ENCODE assay signal across 34 cellular contexts in genomic region chr2:173821451-173821850, GRCh38.
"Had no signal": no experiment of that assay in that cellular context is flagged by ENCODE, and none has a peak within 500 bp of the region (broad histone marks: within the 10 kb centered on the region; RNA-seq: fewer than 3 reads in every experiment).

No MANE protein-coding gene starts in this region.

- H3K27ac ChIP-seq: adrenal gland, body of pancreas, brain microvascular endothelial cell, breast epithelium, VCaP had no signal

- ATAC-seq: activated CD8-positive, alpha-beta T cell treated with anti-CD3 and anti-CD28 coated beads for 36 hours; activated naive CD4-positive, alpha-beta T cell treated with anti-CD3 and anti-CD28 coated beads, Interleukin-2, amount 50 U/mL, for 72 hours; activated T-cell treated with anti-CD3 and anti-CD28 coated beads, Interleukin-2, amount 50 U/mL, for 4 hours; activated T-cell treated with anti-CD3 and anti-CD28 coated beads, Interleukin-2, amount 50 U/mL, for 72 hours; activated T-helper 17 cell treated with anti-CD3 and anti-CD28 coated beads, Interleukin-2, amount 50 U/mL, for 72 hours; body of pancreas had no signal

- H3K36me3 ChIP-seq: adrenal gland, brain microvascular endothelial cell, breast epithelium had no signal

- DNase-seq: activated B cell treated with CpG ODN at 0.5 μM for 24 hours; activated CD4-positive, alpha-beta memory T cell treated with anti-CD3 and anti-CD28 coated beads for 36 hours; activated CD4-positive, alpha-beta T cell treated with anti-CD3 and anti-CD28 coated beads for 4 hours; activated CD4-positive, alpha-beta T cell treated with anti-CD3 and anti-CD28 coated beads, Interleukin-2, amount 10 ng/mL, durations not matched to agents 24 days and 14 days; activated CD4-positive, alpha-beta T cell treated with anti-CD3 and anti-CD28 coated beads, Interleukin-2, amount 50 U/mL, for 1 hour; activated CD4-positive, alpha-beta T cell treated with anti-CD3 and anti-CD28 coated beads, Interleukin-2, amount 50 U/mL, for 4 hours; activated CD4-positive, CD25-positive, alpha-beta regulatory T cell treated with anti-CD3 and anti-CD28 coated beads, Interleukin-2, amount 50 U/mL, for 72 hours; activated CD8-positive, alpha-beta memory T cell treated with anti-CD3 and anti-CD28 coated beads, Interleukin-2, amount 50 U/mL, for 4 hours; activated CD8-positive, alpha-beta T cell treated with anti-CD3 and anti-CD28 coated beads for 36 hours; activated effector memory CD4-positive, alpha-beta T cell treated with anti-CD3 and anti-CD28 coated beads, Interleukin-2, amount 50 U/mL, for 16 hours; activated gamma-delta T cell treated with Interleukin-2 at 50 U/mL for 16 hours; activated naive CD4-positive, alpha-beta T cell; activated naive CD4-positive, alpha-beta T cell treated with anti-CD3 and anti-CD28 coated beads for 36 hours; activated naive CD4-positive, alpha-beta T cell treated with anti-CD3 and anti-CD28 coated beads, Interleukin-2, amount 50 U/mL, for 16 hours; activated naive CD8-positive, alpha-beta T cell treated with anti-CD3 and anti-CD28 coated beads for 36 hours; activated T-cell treated with anti-CD3 and anti-CD28 coated beads for 4 hours; activated T-cell treated with anti-CD3 and anti-CD28 coated beads, Interleukin-2, amount 50 U/mL, for 1 hour; activated T-cell treated with anti-CD3 and anti-CD28 coated beads, Interleukin-2, amount 50 U/mL, for 4 hours; activated T-cell treated with anti-CD3 and anti-CD28 coated beads, Interleukin-2, amount 50 U/mL, for 72 hours; adrenal gland; amniotic stem cell; aorta; body of pancreas; brain microvascular endothelial cell; central memory CD4-positive, alpha-beta T cell; T-helper 2 cell; T-helper 9 cell had no signal

- H3K4me3 ChIP-seq: adrenal gland, body of pancreas, breast epithelium had no signal

- FAIRE-seq: astrocyte, colon, TTC549 had no signal

- H3K4me1 ChIP-seq: adrenal gland, body of pancreas, breast epithelium had no signal

- H3K9me3 ChIP-seq: adrenal gland, body of pancreas, breast epithelium had no signal

- H3K27me3 ChIP-seq: body of pancreas, brain microvascular endothelial cell, breast epithelium had no signal
